18 cellular contexts compared by ENCODE assay signal in the genomic region with DNA sequence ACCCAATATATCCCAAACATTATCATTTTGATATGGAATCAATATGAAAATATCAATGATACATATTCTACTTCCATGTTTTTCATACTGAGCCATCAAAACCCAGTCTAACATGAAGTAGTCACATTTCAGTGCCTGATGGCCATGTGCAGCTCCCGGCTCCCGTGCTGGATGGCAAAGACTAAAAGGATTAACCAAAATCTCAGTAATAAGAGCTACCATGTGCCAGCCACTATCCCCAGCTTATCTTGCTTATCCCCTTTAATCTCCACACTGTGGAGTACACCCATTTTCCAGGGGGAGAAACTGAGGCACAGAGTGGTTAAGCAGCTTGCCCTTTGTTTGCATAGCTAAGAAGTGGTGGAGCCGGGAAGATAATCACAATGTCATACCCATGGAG. TPM values are rescaled to one million over a fixed set of nuclear protein-coding genes. Genes with fewer than 3 reads are reported as not detected.
DNase-seq lines count a peak whose midpoint lies in the region; ATAC-seq lines count a peak whose summit lies in the region.
"Had no signal": no experiment of that assay in that cellular context is flagged by ENCODE, and none has a peak within 500 bp of the region (broad histone marks: within the 10 kb centered on the region; RNA-seq: fewer than 3 reads in every experiment).

No MANE protein-coding gene starts in this region.

- intact Hi-C loops in Right ventricle myocardium inferior (cut with DNase I) (no loop called here), cardiac septum (cut with DNase I) (no loop called here), posterior vena cava (cut with DNase I) (loop anchor here in 1 of 2 donors (10.0 kb wide), 1 partner anchor 151 kb away; no protein-coding TSS in a partner anchor)

- DNase-seq in Right ventricle myocardium inferior (ENCODE audit: missing footprints): peak; percentile 1
- no peak for DNase-seq in cardiac septum (ENCODE audit: low spot score)
- DNase-seq in D341Med (ENCODE audit: low spot score): peak; percentile 80
- DNase-seq in NCI-H524 treated with DMSO at 0.1 percent for 48 hours (lab: John Stamatoyannopoulos, UW): peak; percentile 38
- DNase-seq in posterior vena cava (ENCODE audit: low spot score): peak; percentile 37
- no peak for DNase-seq in stimulated activated naive CD4-positive, alpha-beta T cell treated with Interleukin-2 at 50 U/mL for 16 hours (lab: John Stamatoyannopoulos, UW)
- no peak for DNase-seq in NCI-H2029 treated with DMSO at 0.1 percent for 48 hours (lab: John Stamatoyannopoulos, UW)
- DNase-seq: AML-193; CD4-positive, alpha-beta T cell; DMS79 treated with DMSO at 0.1 percent for 48 hours; GF-D8; GM23248 had no signal

- no peak for ATAC-seq in Right ventricle myocardium inferior
- no peak for ATAC-seq in GM19397 (IDR thresholded peaks at IDR 0.05; ENCODE audit: unreplicated experiment)
- ATAC-seq: A549, GM12878 had no signal

RNA-seq across cellular contexts. Expression of a gene that starts 9.2 kb away (rescaled TPM):
- 16.6 TPM for total RNA-seq in Right ventricle myocardium inferior
- total RNA-seq in cardiac septum: 13.7 TPM
- total RNA-seq in posterior vena cava: 1 to 10 TPM; 3.5 to 5.1 TPM
- total RNA-seq: Caco-2; CD4-positive, alpha-beta T cell; GM12878; GM23248; H4; HT1080 had no signal

RNA-seq across cellular contexts. Expression of a gene that starts 23.2 kb away (rescaled TPM):
- total RNA-seq in Right ventricle myocardium inferior: 43.0 TPM
- 20.0 TPM for total RNA-seq in cardiac septum
- 10 to 100 TPM in 1 of 2 donors, 1 to 10 TPM in 1; 8.5 to 10.2 TPM for total RNA-seq in posterior vena cava
- total RNA-seq: GM12878 had no signal

RNA-seq across cellular contexts. Expression of a gene that starts 51.2 kb away (rescaled TPM):
- total RNA-seq in Right ventricle myocardium inferior (16.2 TPM), cardiac septum (13.8 TPM), posterior vena cava (10 to 100 TPM; 11.4 to 15.5 TPM)

Comparison
In these comparisons a context has a peak if more than half of its experiments do, and no peak if none do; other contexts are left out.
1. DNase-seq: peak in Right ventricle myocardium inferior (single experiment), D341Med (single experiment), NCI-H524 treated with DMSO at 0.1 percent for 48 hours (single experiment) and posterior vena cava (single experiment); none in cardiac septum (single experiment), stimulated activated naive CD4-positive, alpha-beta T cell treated with Interleukin-2 at 50 U/mL for 16 hours (single experiment) and NCI-H2029 treated with DMSO at 0.1 percent for 48 hours (single experiment).